ENCODE assay signal across 1 cellular context in genomic region chr2:200003444-200003843, GRCh38.
A peak's percentile ranks its signal among the peaks of the same experiment; 100 is the strongest.
TF ChIP-seq lines count a peak whose summit lies in the region.

No MANE protein-coding gene starts in this region.

TF ChIP-seq in endothelial cell of umbilical vein, 7 proteins besides CTCF, POLR2A, EP300 and RAD21:
- no peak for TF ChIP-seq POLR2AphosphoS5 (IDR thresholded peaks at IDR 0.05; ENCODE audit: insufficient read depth, low read depth, low read length)
- no peak for TF ChIP-seq MYC (IDR thresholded peaks at IDR 0.05; ENCODE audit: low read depth, low read length)
- no peak for TF ChIP-seq GATA2 (IDR thresholded peaks at IDR 0.05; ENCODE audit: insufficient read depth, insufficient read length, low read depth, low read length)
- no peak for TF ChIP-seq EZH2 (IDR thresholded peaks at IDR 0.05; ENCODE audit: borderline replicate concordance, low read depth, low read length, severe bottlenecking)
- peak; percentile 51 for TF ChIP-seq JUN (IDR thresholded peaks at IDR 0.05; ENCODE audit: borderline replicate concordance, insufficient read depth, insufficient read length, low read depth)
- peak; percentile 55 for TF ChIP-seq FOS (IDR thresholded peaks at IDR 0.05; ENCODE audit: borderline replicate concordance, insufficient read depth, low read length)
- TF ChIP-seq MAX (IDR thresholded peaks at IDR 0.05; ENCODE audit: insufficient read depth, insufficient read length): no peak
